Comparison of ENCODE assay signal across 8 cellular contexts in the genomic region with DNA sequence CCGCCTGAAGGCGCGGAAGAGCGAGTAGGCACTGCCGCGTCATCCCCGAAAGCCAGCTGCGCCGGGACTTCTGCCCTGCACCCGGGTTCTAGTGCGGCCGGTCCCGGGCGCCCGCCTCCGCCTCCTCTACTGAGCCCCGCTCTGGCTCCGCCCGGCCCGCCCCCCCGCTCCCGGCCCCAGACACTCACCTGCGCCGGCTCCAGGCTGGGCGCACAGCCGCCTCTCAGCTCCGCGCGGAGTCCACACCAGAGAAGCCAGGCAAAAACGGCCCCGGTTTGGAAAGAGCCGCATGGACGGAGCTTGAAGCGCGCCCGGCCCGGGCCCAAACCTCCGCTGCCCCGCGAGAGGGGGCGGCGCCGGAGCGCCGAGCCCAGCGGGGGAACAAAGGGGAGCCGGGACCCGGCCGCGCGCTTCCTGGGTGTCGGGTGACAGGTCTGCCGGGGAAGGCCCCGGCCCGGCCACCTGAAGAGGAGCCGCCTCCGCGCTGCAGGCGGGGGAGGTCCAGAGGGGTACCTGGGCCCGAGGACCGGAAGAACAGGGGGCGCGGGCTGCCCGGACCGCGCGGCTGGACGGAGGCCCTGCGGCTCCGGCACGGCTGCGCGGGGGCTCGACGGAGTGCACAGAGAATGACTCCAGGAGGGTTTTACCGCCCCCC.
DNase-seq lines count a peak whose midpoint lies in the region; ATAC-seq and TF ChIP-seq lines count a peak whose summit lies in the region.

No MANE protein-coding gene starts in this region.

- DNase-seq in BJ (ENCODE audit: low read depth): no peak
- DNase-seq in MG63: peak; percentile 42
- DNase-seq in activated CD4-positive, alpha-beta T cell treated with anti-CD3 and anti-CD28 coated beads, Interleukin-2, amount 50 U/mL, for 1 hour: peak; percentile 22
- DNase-seq in iPS DF 6.9 (ENCODE audit: low read depth, low spot score): no peak
- DNase-seq in stimulated activated CD4-positive, alpha-beta T cell treated with anti-CD3 and anti-CD28 coated beads, Interleukin-2, amount 100 ng/mL, for 24 hours: peak; percentile 20 to 52
- DNase-seq in cerebellar nuclear complex (lab: John Stamatoyannopoulos, UW): no peak

- no peaks in the 10 kb centered on the region for H3K36me3 ChIP-seq in BJ (ENCODE audit: control insufficient read depth, insufficient read depth, low read length)
- H3K36me3 ChIP-seq in MG63: no peaks in the 10 kb centered on the region
- no peaks in the 10 kb centered on the region for H3K36me3 ChIP-seq in iPS DF 6.9 (ENCODE audit: control insufficient read depth, insufficient read depth, low read length)

- POLR2A ChIA-PET in BJ (lab: Charles Lee): interaction anchor here (0.6 kb wide), 1 partner anchor 34 kb away, joined by 3 read pairs; no protein-coding TSS in a partner anchor

- CTCF ChIA-PET in BJ (lab: Yijun Ruan, JAX): interaction anchor here (0.6 kb wide), 1 partner anchor 9 kb away, joined by 3 read pairs; no protein-coding TSS in a partner anchor

- WGBS in iPS DF 6.9 (ENCODE audit: insufficient coverage, insufficient read length): no CpG with 5 or more reads among the region's 76 CpGs

- H3K27me3 ChIP-seq in BJ (ENCODE audit: control insufficient read depth, insufficient read depth, low read length) (peaks cover 59% of the 10 kb centered on the region), MG63 (peaks cover 3% of the 10 kb centered on the region; the same call in 1 of the 2 replicates), iPS DF 6.9 (ENCODE audit: control insufficient read depth, insufficient read depth, low read length) (peaks cover 47% of the 10 kb centered on the region)

- ATAC-seq in GM18907 (IDR thresholded peaks at IDR 0.05; ENCODE audit: unreplicated experiment): peak; percentile 31
- no peak for ATAC-seq in HG02610 (IDR thresholded peaks at IDR 0.05; ENCODE audit: unreplicated experiment)

- H3K9me3 ChIP-seq in MG63: no peaks in the 10 kb centered on the region
- no peaks in the 10 kb centered on the region for H3K9me3 ChIP-seq in iPS DF 6.9 (ENCODE audit: control insufficient read depth, insufficient read depth, low read length)

- H3K27ac ChIP-seq in iPS DF 6.9 (ENCODE audit: low read length): no peak overlapping the region

- H3K4me1 ChIP-seq in iPS DF 6.9 (ENCODE audit: control insufficient read depth, insufficient read depth, low read length): peaks cover 34% of the 10 kb centered on the region

- TF ChIP-seq CTCF in BJ (IDR thresholded peaks at IDR 0.05; ENCODE audit: insufficient read depth, low read depth, low read length): no peak

- H3K4me3 ChIP-seq in BJ (ENCODE audit: low read depth, low read length): peak overlapping the region; percentile 6; the same call in 1 of the 2 replicates
- peak overlapping the region; percentile 66 for H3K4me3 ChIP-seq in MG63
- peak overlapping the region; percentile 89 for H3K4me3 ChIP-seq in iPS DF 6.9 (ENCODE audit: low read length)

Comparison
In these comparisons a context has a peak if more than half of its experiments do, and no peak if none do; other contexts are left out.
1. DNase-seq: peak in MG63 (single experiment), activated CD4-positive, alpha-beta T cell treated with anti-CD3 and anti-CD28 coated beads, Interleukin-2, amount 50 U/mL, for 1 hour (single experiment) and stimulated activated CD4-positive, alpha-beta T cell treated with anti-CD3 and anti-CD28 coated beads, Interleukin-2, amount 100 ng/mL, for 24 hours (2 of 2); none in BJ (single experiment), iPS DF 6.9 (single experiment) and cerebellar nuclear complex (0 of 2).
2. H3K4me3 ChIP-seq: peak in every context shown above with its lines; median percentile 89 in iPS DF 6.9; 66 in MG63; 6 in BJ.